8 cellular contexts compared by ENCODE assay signal in genomic region chr14:89955022-89955414, GRCh38.
A peak's percentile ranks its signal among the peaks of the same experiment; 100 is the strongest.
DNase-seq lines count a peak whose midpoint lies in the region; ATAC-seq and TF ChIP-seq lines count a peak whose summit lies in the region.

No MANE protein-coding gene starts in this region.

- peak overlapping the region; percentile 96 to 97 for H3K27ac Mint-ChIP-seq in effector memory CD8-positive, alpha-beta T cell
- H3K27ac Mint-ChIP-seq in nephron progenitor cell: peak overlapping the region; percentile 85

- H3K27me3 Mint-ChIP-seq in effector memory CD8-positive, alpha-beta T cell: no peaks in the 10 kb centered on the region
- peaks cover 3% of the 10 kb centered on the region for H3K27me3 Mint-ChIP-seq in nephron progenitor cell (ENCODE audit: low read depth, poor library complexity)

- no peak for TF ChIP-seq POLR2A in NB4 (IDR thresholded peaks at IDR 0.05; ENCODE audit: extremely low read depth, insufficient read length)

- H3K4me3 Mint-ChIP-seq in effector memory CD8-positive, alpha-beta T cell: peak overlapping the region; percentile 87 to 88
- peak overlapping the region; percentile 95 for H3K4me3 Mint-ChIP-seq in nephron progenitor cell

- peaks cover 37% of the 10 kb centered on the region for H3K36me3 Mint-ChIP-seq in effector memory CD8-positive, alpha-beta T cell (ENCODE audit: insufficient read depth)
- H3K36me3 Mint-ChIP-seq in nephron progenitor cell (ENCODE audit: low read depth): peaks cover 32% of the 10 kb centered on the region

- H3K9me3 Mint-ChIP-seq in effector memory CD8-positive, alpha-beta T cell: no peaks in the 10 kb centered on the region
- no peaks in the 10 kb centered on the region for H3K9me3 Mint-ChIP-seq in nephron progenitor cell

- DNase-seq in NB4 (ENCODE audit: low read depth): no peak
- DNase-seq in effector memory CD8-positive, alpha-beta T cell: no peak
- DNase-seq in nephron progenitor cell: no peak
- DNase-seq in SIG-M5 treated with dmso at 0.1 percent for 504 hours (lab: John Stamatoyannopoulos, UW; ENCODE audit: unreplicated experiment): no peak
- no peak for DNase-seq in DMS79 treated with DMSO at 0.1 percent for 48 hours (lab: John Stamatoyannopoulos, UW)
- no peak for DNase-seq in globus pallidus (ENCODE audit: low spot score)
- DNase-seq in activated CD4-positive, alpha-beta T cell treated with anti-CD3 and anti-CD28 coated beads, Interleukin-2, amount 50 U/mL, for 1 hour: no peak

- no peak for TF ChIP-seq CTCF in NB4 (IDR thresholded peaks at IDR 0.05; ENCODE audit: low read depth, low read length)
- no peak for TF ChIP-seq CTCF in nephron progenitor cell (IDR thresholded peaks at IDR 0.05)

- peak; percentile 0 for ATAC-seq in GM18909 (IDR thresholded peaks at IDR 0.05; ENCODE audit: poor library complexity, unreplicated experiment)
- no peak for ATAC-seq in effector memory CD8-positive, alpha-beta T cell (replicated peaks)

- peaks cover 28 to 36% of the 10 kb centered on the region in 2 donors for H3K4me1 Mint-ChIP-seq in effector memory CD8-positive, alpha-beta T cell (ENCODE audit: low read depth in 2 of 2)
- H3K4me1 Mint-ChIP-seq in nephron progenitor cell: peaks cover 47% of the 10 kb centered on the region

- H3K4me3 ChIP-seq in NB4 (ENCODE audit: low read depth, low read length): peak overlapping the region; percentile 72
